ENCODE assay signal across 7 cellular contexts in the genomic region with DNA sequence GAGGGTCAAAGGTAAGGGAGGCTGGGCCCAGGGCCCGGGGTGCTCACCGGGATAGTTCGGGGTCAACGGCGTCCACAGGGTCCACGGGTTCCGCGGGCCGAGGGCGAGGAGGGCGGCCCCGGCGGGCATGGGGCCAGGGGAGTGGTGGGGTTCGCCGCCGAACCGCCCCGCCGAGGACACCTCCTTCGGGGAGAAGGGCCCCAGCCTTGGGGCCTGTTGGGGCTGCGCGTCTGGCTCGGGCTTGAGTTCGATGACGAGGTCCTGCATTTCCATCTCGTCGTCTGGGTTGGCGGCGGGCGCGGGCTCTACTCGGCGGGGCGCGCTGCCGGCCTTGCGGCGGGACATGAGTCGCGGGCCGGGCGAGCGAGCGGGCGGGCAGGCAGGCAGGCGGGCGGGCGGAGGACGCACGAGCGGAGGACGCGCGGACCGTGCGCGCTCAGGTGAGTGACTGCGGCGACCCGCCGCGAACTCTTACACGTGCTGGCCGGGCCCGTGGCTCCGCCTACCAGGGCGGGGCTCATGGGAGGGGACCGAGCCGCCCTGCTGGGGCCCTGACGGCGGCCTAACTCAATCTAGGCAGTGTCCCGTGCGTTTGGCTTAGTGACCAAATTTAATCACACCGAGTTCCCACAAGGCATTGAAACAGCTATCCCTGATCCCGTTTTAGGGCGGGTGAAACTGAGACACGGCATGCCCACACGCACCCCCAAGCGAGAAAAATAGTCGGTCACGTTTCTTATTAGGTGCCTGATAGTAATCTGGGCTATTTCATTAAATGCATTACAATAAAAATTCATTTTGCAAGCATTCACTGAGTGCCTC. TPM values are rescaled to one million over a fixed set of nuclear protein-coding genes. Genes with fewer than 3 reads are reported as not detected.
DNase-seq lines count a peak whose midpoint lies in the region; ATAC-seq and TF ChIP-seq lines count a peak whose summit lies in the region.

Gene ZNF296, minus strand, starts transcription at position 450 of the 822 bp plus-strand sequence. Its CDS starts 105 bp downstream, at position 345.

- H3K9me3 Mint-ChIP-seq in activated CD4-positive, alpha-beta T cell treated with anti-CD3 and anti-CD28 coated beads, Interleukin-2, amount 10 ng/mL, durations not matched to agents 24 days and 14 days: no peaks in the 10 kb centered on the region

- H3K36me3 Mint-ChIP-seq in activated CD4-positive, alpha-beta T cell treated with anti-CD3 and anti-CD28 coated beads, Interleukin-2, amount 10 ng/mL, durations not matched to agents 24 days and 14 days (ENCODE audit: low read depth): peaks cover 7% of the 10 kb centered on the region

- H3K27ac ChIP-seq in duodenal mucosa (ENCODE audit: low read depth, low read length): peak within 1 kb of the TSS; percentile 85

- no peak for TF ChIP-seq CTCF in GM13976 (IDR thresholded peaks at IDR 0.05; ENCODE audit: borderline replicate concordance, control extremely low read depth, extremely low read depth, insufficient read depth, missing control alignments)

- H3K4me1 ChIP-seq in duodenal mucosa (ENCODE audit: control insufficient read depth in 1 of 2, insufficient read depth in 2 of 2, low read length in 2 of 2): peaks cover 36 to 42% of the 10 kb centered on the region in 2 donors

- no peaks in the 10 kb centered on the region for H3K27me3 Mint-ChIP-seq in activated CD4-positive, alpha-beta T cell treated with anti-CD3 and anti-CD28 coated beads, Interleukin-2, amount 10 ng/mL, durations not matched to agents 24 days and 14 days

- H3K4me1 Mint-ChIP-seq in activated CD4-positive, alpha-beta T cell treated with anti-CD3 and anti-CD28 coated beads, Interleukin-2, amount 10 ng/mL, durations not matched to agents 24 days and 14 days: peaks cover 24% of the 10 kb centered on the region

- peak within 1 kb of the TSS; percentile 86 for H3K4me3 Mint-ChIP-seq in activated CD4-positive, alpha-beta T cell treated with anti-CD3 and anti-CD28 coated beads, Interleukin-2, amount 10 ng/mL, durations not matched to agents 24 days and 14 days

- peak within 1 kb of the TSS; percentile 87 to 88 for H3K4me3 ChIP-seq in duodenal mucosa (ENCODE audit: low read depth in 1 of 2, low read length in 2 of 2)

- intact Hi-C loops in activated CD4-positive, alpha-beta T cell treated with anti-CD3 and anti-CD28 coated beads, Interleukin-2, amount 10 ng/mL, durations not matched to agents 24 days and 14 days (cut with micrococcal nuclease): loop anchor here (5.0 kb wide), 2 partner anchors 74 to 1309 kb away; partner anchors contain the start of gene RELB

- H3K9me3 ChIP-seq in duodenal mucosa (ENCODE audit: control insufficient read depth in 1 of 2, low read length in 2 of 2): no peaks in the 10 kb centered on the region

- H3K27me3 ChIP-seq in duodenal mucosa (ENCODE audit: control insufficient read depth in 1 of 2, insufficient read depth in 2 of 2, low read length in 2 of 2): no peaks in the 10 kb centered on the region

- in situ Hi-C loops in GM13976 (cut with MboI; ENCODE audit: low sequenced_read_pairs, unreplicated experiment): no loop called here

- ATAC-seq in HG02759 (IDR thresholded peaks at IDR 0.05; ENCODE audit: unreplicated experiment): peak; percentile 52

- peaks cover 11 to 14% of the 10 kb centered on the region in 2 donors for H3K36me3 ChIP-seq in duodenal mucosa (ENCODE audit: control insufficient read depth in 1 of 2, insufficient read depth in 2 of 2, low read length in 2 of 2)

- peak within 1 kb of the TSS; percentile 77 for H3K9ac ChIP-seq in duodenal mucosa (ENCODE audit: low read depth in 1 of 2, low read length in 2 of 2)

- H3K27ac Mint-ChIP-seq in activated CD4-positive, alpha-beta T cell treated with anti-CD3 and anti-CD28 coated beads, Interleukin-2, amount 10 ng/mL, durations not matched to agents 24 days and 14 days: peak within 1 kb of the TSS; percentile 80

- DNase-seq in GM13976 (ENCODE audit: low spot score) (peak; percentile 90), NCI-H2196 treated with DMSO at 0.1 percent for 48 hours (lab: John Stamatoyannopoulos, UW; ENCODE audit: unreplicated experiment) (peak; percentile 72), lung microvascular endothelial cell (ENCODE audit: low read depth in 2 of 2) (peak; percentile 52 to 69)
- peak; percentile 95 for DNase-seq in activated CD4-positive, alpha-beta T cell treated with anti-CD3 and anti-CD28 coated beads, Interleukin-2, amount 10 ng/mL, durations not matched to agents 24 days and 14 days
- DNase-seq in stimulated activated CD8-positive, alpha-beta memory T cell treated with anti-CD3 and anti-CD28 coated beads, Interleukin-15, amount 100 ng/mL, for 4 hours (ENCODE audit: low read depth in 2 of 2): peak; percentile 57 to 67

RNA-seq across cellular contexts. Expression of gene ZNF296, which starts in this region (rescaled TPM):
- total RNA-seq in activated CD4-positive, alpha-beta T cell treated with anti-CD3 and anti-CD28 coated beads, Interleukin-2, amount 10 ng/mL, durations not matched to agents 24 days and 14 days: 4.7 and 5.3 TPM in 2 replicates
- total RNA-seq in lung microvascular endothelial cell: under 0.01 TPM in 2 replicates

Comparison
In these comparisons a context has a peak if more than half of its experiments do, and no peak if none do; other contexts are left out.
1. Peak in every context shown above with its lines: DNase-seq, ATAC-seq, H3K4me3 ChIP-seq and H3K27ac ChIP-seq.
2. Peak in DNase-seq in lung microvascular endothelial cell; RNA of the gene not detected or under 1 TPM.